In the genomic region with DNA sequence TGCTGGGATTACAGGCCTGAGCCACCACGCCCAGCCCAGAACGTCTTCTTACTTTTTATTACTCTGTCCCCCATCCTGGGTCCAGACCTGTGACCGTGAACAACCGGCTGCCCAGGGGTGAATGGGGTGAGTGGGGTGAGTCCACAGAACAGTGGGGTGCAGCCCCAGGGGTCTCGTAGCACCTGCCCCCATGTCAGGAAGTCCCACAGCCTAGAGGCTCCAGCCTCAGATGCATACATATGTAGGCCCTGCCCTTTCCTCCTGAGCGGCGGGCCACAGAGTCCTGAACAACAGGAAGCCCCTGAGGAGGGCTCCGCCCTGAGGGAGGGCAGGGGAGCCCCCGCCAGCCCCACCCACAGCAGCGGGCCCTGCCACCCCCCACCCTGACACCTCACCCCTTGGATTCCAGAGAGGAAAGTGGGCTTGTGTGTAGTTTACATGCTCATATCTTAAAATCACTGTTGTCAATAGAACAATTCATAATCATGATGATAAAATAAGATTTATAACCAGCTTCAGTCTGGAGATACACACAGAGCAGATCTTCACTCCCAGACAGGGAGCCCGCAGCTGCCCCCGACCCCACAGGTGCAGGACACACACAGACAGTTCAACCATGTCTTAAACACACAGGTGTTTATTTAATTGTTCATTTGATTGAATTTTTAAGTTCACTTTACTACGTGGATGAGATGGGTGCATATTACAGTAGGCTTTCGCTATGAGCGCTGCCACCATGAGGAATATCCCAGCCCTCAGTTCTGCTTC, we compare ENCODE assay signal across 10 cellular contexts. TPM values are rescaled to one million over a fixed set of nuclear protein-coding genes. Genes with fewer than 3 reads are reported as not detected.
A peak's percentile ranks its signal among the peaks of the same experiment; 100 is the strongest.
DNase-seq lines count a peak whose midpoint lies in the region; ATAC-seq and TF ChIP-seq lines count a peak whose summit lies in the region.
"Had no signal": no experiment of that assay in that cellular context is flagged by ENCODE, and none has a peak within 500 bp of the region (broad histone marks: within the 10 kb centered on the region; RNA-seq: fewer than 3 reads in every experiment).

No MANE protein-coding gene starts in this region.

- peak overlapping the region; percentile 99 for H3K27ac Mint-ChIP-seq in activated T-helper 1 cell treated with anti-CD3 and anti-CD28 coated beads, Interleukin-12 subunit alpha, Interleukin-12 subunit beta, Interleukin-2, Interleukin-4 antibody, amounts not matched to agents 30 ng/mL and 10 ng/mL and 1 ng/mL, durations not matched to agents 14 hours and 24 hours and 36 hours

- WGBS in thymus = 29% methylated on average over 15 of the region's 15 CpGs

- H3K27ac ChIP-seq in RWPE1 (peak overlapping the region; percentile 60), thymus (ENCODE audit: low read depth) (peak overlapping the region; percentile 100)
- H3K27ac ChIP-seq: WERI-Rb-1 had no signal

- H3K36me3 Mint-ChIP-seq in activated T-helper 1 cell treated with anti-CD3 and anti-CD28 coated beads, Interleukin-12 subunit alpha, Interleukin-12 subunit beta, Interleukin-2, Interleukin-4 antibody, amounts not matched to agents 30 ng/mL and 10 ng/mL and 1 ng/mL, durations not matched to agents 14 hours and 24 hours and 36 hours (ENCODE audit: low read depth) = peaks cover 4% of the 10 kb centered on the region

- H3K9me3 ChIP-seq in thymus (ENCODE audit: control insufficient read depth) = no peaks in the 10 kb centered on the region

- H3K4me1 ChIP-seq in thymus (ENCODE audit: control insufficient read depth, insufficient read depth, low read length) = peaks cover 54% of the 10 kb centered on the region

- intact Hi-C loops in activated T-helper 1 cell treated with anti-CD3 and anti-CD28 coated beads, Interleukin-12 subunit alpha, Interleukin-12 subunit beta, Interleukin-2, Interleukin-4 antibody, amounts not matched to agents 30 ng/mL and 10 ng/mL and 1 ng/mL, durations not matched to agents 14 hours and 24 hours and 36 hours (cut with micrococcal nuclease) = loop anchor here (5.0 kb wide), 1 partner anchor 93 kb away; no protein-coding TSS in a partner anchor

- peaks cover 26% of the 10 kb centered on the region for H3K4me1 Mint-ChIP-seq in activated T-helper 1 cell treated with anti-CD3 and anti-CD28 coated beads, Interleukin-12 subunit alpha, Interleukin-12 subunit beta, Interleukin-2, Interleukin-4 antibody, amounts not matched to agents 30 ng/mL and 10 ng/mL and 1 ng/mL, durations not matched to agents 14 hours and 24 hours and 36 hours (ENCODE audit: low read depth)

- DNase-seq in RWPE1 (ENCODE audit: low spot score) = no peak
- DNase-seq in activated T-helper 1 cell treated with anti-CD3 and anti-CD28 coated beads, Interleukin-12 subunit alpha, Interleukin-12 subunit beta, Interleukin-2, Interleukin-4 antibody, amounts not matched to agents 30 ng/mL and 10 ng/mL and 1 ng/mL, durations not matched to agents 14 hours and 24 hours and 36 hours (ENCODE audit: low spot score) = peak; percentile 68
- peak; percentile 40 to 52 for DNase-seq in lung microvascular endothelial cell (ENCODE audit: low read depth in 2 of 2)
- no peak for DNase-seq in NCI-H748 (lab: John Stamatoyannopoulos, UW; ENCODE audit: unreplicated experiment)
- no peak for DNase-seq in SW 1271 (lab: John Stamatoyannopoulos, UW)
- no peak for DNase-seq in SW480 (ENCODE audit: low spot score)
- DNase-seq: foreskin fibroblast, WERI-Rb-1 had no signal

- CTCF ChIA-PET in RWPE1 (lab: Yijun Ruan, JAX) = no interaction called here

- no peaks in the 10 kb centered on the region for H3K27me3 ChIP-seq in thymus (ENCODE audit: control insufficient read depth, insufficient read depth)

- no peaks in the 10 kb centered on the region for H3K9me3 Mint-ChIP-seq in activated T-helper 1 cell treated with anti-CD3 and anti-CD28 coated beads, Interleukin-12 subunit alpha, Interleukin-12 subunit beta, Interleukin-2, Interleukin-4 antibody, amounts not matched to agents 30 ng/mL and 10 ng/mL and 1 ng/mL, durations not matched to agents 14 hours and 24 hours and 36 hours

- POLR2A ChIA-PET in RWPE1 (lab: Yijun Ruan, JAX; ENCODE audit: low non-redundant PET) = no interaction called here

- H3K27me3 Mint-ChIP-seq in activated T-helper 1 cell treated with anti-CD3 and anti-CD28 coated beads, Interleukin-12 subunit alpha, Interleukin-12 subunit beta, Interleukin-2, Interleukin-4 antibody, amounts not matched to agents 30 ng/mL and 10 ng/mL and 1 ng/mL, durations not matched to agents 14 hours and 24 hours and 36 hours (ENCODE audit: insufficient read depth) = peaks cover 7% of the 10 kb centered on the region

- no peak for ATAC-seq in GM19035 (IDR thresholded peaks at IDR 0.05; ENCODE audit: unreplicated experiment)

- TF ChIP-seq CTCF in RWPE1 (conservative IDR thresholded peaks at IDR 0.05; ENCODE audit: low read depth) = no peak

- peak overlapping the region; percentile 40 for H3K4me3 ChIP-seq in thymus (ENCODE audit: low read length)

- peak overlapping the region; percentile 89 for H3K4me3 Mint-ChIP-seq in activated T-helper 1 cell treated with anti-CD3 and anti-CD28 coated beads, Interleukin-12 subunit alpha, Interleukin-12 subunit beta, Interleukin-2, Interleukin-4 antibody, amounts not matched to agents 30 ng/mL and 10 ng/mL and 1 ng/mL, durations not matched to agents 14 hours and 24 hours and 36 hours

- peaks cover 9% of the 10 kb centered on the region for H3K36me3 ChIP-seq in thymus (ENCODE audit: control insufficient read depth, insufficient read depth)

RNA-seq across cellular contexts. Expression of a gene that starts 12.4 kb away (rescaled TPM):
- total RNA-seq in activated T-helper 1 cell treated with anti-CD3 and anti-CD28 coated beads, Interleukin-12 subunit alpha, Interleukin-12 subunit beta, Interleukin-2, Interleukin-4 antibody, amounts not matched to agents 30 ng/mL and 10 ng/mL and 1 ng/mL, durations not matched to agents 14 hours and 24 hours and 36 hours = 13.4 and 13.7 TPM in 2 replicates
- total RNA-seq in lung microvascular endothelial cell = 5.4 and 7.3 TPM in 2 replicates
- 16.3 TPM for polyA plus RNA-seq in thymus

RNA-seq across cellular contexts. Expression of a gene that starts 13.9 kb away (rescaled TPM):
- 5.3 and 5.5 TPM in 2 replicates for total RNA-seq in activated T-helper 1 cell treated with anti-CD3 and anti-CD28 coated beads, Interleukin-12 subunit alpha, Interleukin-12 subunit beta, Interleukin-2, Interleukin-4 antibody, amounts not matched to agents 30 ng/mL and 10 ng/mL and 1 ng/mL, durations not matched to agents 14 hours and 24 hours and 36 hours
- under 0.01 and 1.1 TPM in 2 replicates for total RNA-seq in lung microvascular endothelial cell
- 77.9 TPM for polyA plus RNA-seq in thymus

RNA-seq across cellular contexts. Expression of a gene that starts 18.8 kb away (rescaled TPM):
- total RNA-seq in activated T-helper 1 cell treated with anti-CD3 and anti-CD28 coated beads, Interleukin-12 subunit alpha, Interleukin-12 subunit beta, Interleukin-2, Interleukin-4 antibody, amounts not matched to agents 30 ng/mL and 10 ng/mL and 1 ng/mL, durations not matched to agents 14 hours and 24 hours and 36 hours = 54.4 and 55.5 TPM in 2 replicates
- 4.4 and 4.6 TPM in 2 replicates for total RNA-seq in lung microvascular endothelial cell
- polyA plus RNA-seq in thymus = 18.8 TPM

RNA-seq across cellular contexts. Expression of a gene that starts 57.2 kb away (rescaled TPM):
- not detected in 2 replicates for total RNA-seq in activated T-helper 1 cell treated with anti-CD3 and anti-CD28 coated beads, Interleukin-12 subunit alpha, Interleukin-12 subunit beta, Interleukin-2, Interleukin-4 antibody, amounts not matched to agents 30 ng/mL and 10 ng/mL and 1 ng/mL, durations not matched to agents 14 hours and 24 hours and 36 hours
- 3.2 and 12.6 TPM in 2 replicates for total RNA-seq in lung microvascular endothelial cell
- 34.7 TPM for polyA plus RNA-seq in thymus

Comparison
In these comparisons a context has a peak if more than half of its experiments do, and no peak if none do; other contexts are left out.
1. DNase-seq: peak in activated T-helper 1 cell treated with anti-CD3 and anti-CD28 coated beads, Interleukin-12 subunit alpha, Interleukin-12 subunit beta, Interleukin-2, Interleukin-4 antibody, amounts not matched to agents 30 ng/mL and 10 ng/mL and 1 ng/mL, durations not matched to agents 14 hours and 24 hours and 36 hours (single experiment) and lung microvascular endothelial cell (2 of 2); none in RWPE1 (single experiment), NCI-H748 (single experiment), SW 1271 (0 of 2) and SW480 (single experiment).